In the genomic region with DNA sequence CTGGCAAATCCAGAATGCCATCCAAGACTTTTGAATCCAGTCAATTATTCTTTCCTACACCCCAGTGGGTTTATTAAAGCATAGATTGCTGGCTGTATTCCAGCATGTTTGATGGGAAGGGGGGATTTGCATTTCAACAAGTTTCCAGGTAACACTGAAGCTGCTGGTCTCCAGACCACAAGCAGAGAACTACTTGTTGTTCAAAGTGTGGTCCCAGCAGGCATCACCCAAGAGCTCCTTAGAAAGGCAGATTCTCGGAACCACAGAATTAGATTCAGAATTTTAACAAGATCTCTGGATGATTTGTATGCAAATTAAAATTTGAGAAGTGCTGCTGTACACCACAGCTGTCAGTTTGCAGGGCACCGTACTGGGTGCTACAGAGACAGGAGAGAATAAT, we compare ENCODE assay signal across 18 cellular contexts.
"Had no signal": no experiment of that assay in that cellular context is flagged by ENCODE, and none has a peak within 500 bp of the region (broad histone marks: within the 10 kb centered on the region; RNA-seq: fewer than 3 reads in every experiment).

No MANE protein-coding gene starts in this region.

- H3K27ac ChIP-seq: esophagus muscularis mucosa, right atrium auricular region, suprapubic skin, VCaP had no signal

- H3K27me3 ChIP-seq: esophagus muscularis mucosa, right atrium auricular region, suprapubic skin had no signal

- ATAC-seq: stimulated activated naive CD8-positive, alpha-beta T cell treated with anti-CD3 and anti-CD28 coated beads, Interleukin-15, amount 100 ng/mL, for 72 hours; T-helper 17 cell had no signal

- H3K4me1 Mint-ChIP-seq: memory B cell; neural crest cell; stimulated activated naive CD8-positive, alpha-beta T cell treated with anti-CD3 and anti-CD28 coated beads, Interleukin-15, amount 100 ng/mL, for 72 hours; T-helper 17 cell had no signal

- H3K4me3 Mint-ChIP-seq: activated naive CD8-positive, alpha-beta T cell; memory B cell; neural crest cell; stimulated activated naive CD8-positive, alpha-beta T cell treated with anti-CD3 and anti-CD28 coated beads, Interleukin-15, amount 100 ng/mL, for 72 hours; T-helper 17 cell had no signal

- H3K4me1 ChIP-seq: suprapubic skin had no signal

- H3K27ac Mint-ChIP-seq: activated naive CD8-positive, alpha-beta T cell; memory B cell; progenitor cell of endocrine pancreas; stimulated activated naive CD8-positive, alpha-beta T cell treated with anti-CD3 and anti-CD28 coated beads, Interleukin-15, amount 100 ng/mL, for 72 hours; T-helper 17 cell had no signal

- H3K36me3 Mint-ChIP-seq: activated naive CD8-positive, alpha-beta T cell; memory B cell had no signal

- H3K4me3 ChIP-seq: esophagus muscularis mucosa, right atrium auricular region, suprapubic skin had no signal

- H3K9me3 ChIP-seq: esophagus muscularis mucosa, right atrium auricular region, suprapubic skin had no signal

- H3K36me3 ChIP-seq: esophagus muscularis mucosa, right atrium auricular region, suprapubic skin had no signal

- DNase-seq: activated CD4-positive, alpha-beta T cell treated with anti-CD3 and anti-CD28 coated beads for 1 hour; activated CD4-positive, alpha-beta T cell treated with anti-CD3 and anti-CD28 coated beads, Interleukin-2, amount 50 U/mL, for 4 hours; cerebellar nuclear complex; effector CD8-positive, alpha-beta T cell; small intestine; stimulated activated CD4-positive, alpha-beta T cell treated with anti-CD3 and anti-CD28 coated beads, Interleukin-15, amount 100 ng/mL, for 24 hours; stimulated activated CD4-positive, alpha-beta T cell treated with anti-CD3 and anti-CD28 coated beads, Interleukin-2, amount 100 ng/mL, for 48 hours; stimulated activated naive CD8-positive, alpha-beta T cell treated with anti-CD3 and anti-CD28 coated beads, Interleukin-15, amount 100 ng/mL, for 72 hours; T-helper 17 cell; trophoblast cell had no signal

- H3K9me3 Mint-ChIP-seq: memory B cell; neural crest cell; stimulated activated naive CD8-positive, alpha-beta T cell treated with anti-CD3 and anti-CD28 coated beads, Interleukin-15, amount 100 ng/mL, for 72 hours had no signal
